In the genomic region with DNA sequence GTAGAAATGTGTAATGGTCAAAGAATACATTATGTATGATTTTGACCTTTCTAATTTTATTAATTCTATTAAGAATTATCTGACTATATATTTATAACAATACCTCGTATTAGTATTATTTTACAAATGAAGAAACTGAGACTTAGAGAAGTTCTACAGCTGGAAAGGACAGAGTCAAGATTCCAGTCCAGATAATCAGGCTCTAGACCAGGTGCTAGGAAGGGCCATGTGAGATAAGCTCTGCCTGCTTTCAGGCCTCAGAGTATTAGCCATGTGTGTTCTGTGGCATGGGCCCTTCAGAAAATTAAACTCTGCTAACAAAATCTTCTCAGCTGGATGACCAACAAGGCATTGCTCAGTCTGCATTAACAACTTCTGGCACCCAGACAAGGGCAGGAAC, we compare ENCODE assay signal across 34 cellular contexts.
"Had no signal": no experiment of that assay in that cellular context is flagged by ENCODE, and none has a peak within 500 bp of the region (broad histone marks: within the 10 kb centered on the region; RNA-seq: fewer than 3 reads in every experiment).

No MANE protein-coding gene starts in this region.

- H3K27me3 ChIP-seq: adrenal gland, body of pancreas, MG63, Peyer's patch, SJSA1 had no signal

- H3K4me3 ChIP-seq: adrenal gland, body of pancreas, MG63, Peyer's patch, SJSA1 had no signal

- H3K36me3 ChIP-seq: adrenal gland, MG63, Peyer's patch, SJSA1 had no signal

- H3K4me3 Mint-ChIP-seq: activated CD4-positive, alpha-beta T cell treated with anti-CD3 and anti-CD28 coated beads for 36 hours; activated CD4-positive, alpha-beta T cell treated with anti-CD3 and anti-CD28 coated beads, Interleukin-2, amount 10 ng/mL, durations not matched to agents 7 days and 5 days; activated CD8-positive, alpha-beta T cell treated with anti-CD3 and anti-CD28 coated beads, Interleukin-2, amount 10 ng/mL, durations not matched to agents 7 days and 5 days; activated naive CD4-positive, alpha-beta T cell treated with anti-CD3 and anti-CD28 coated beads, Interleukin-2, amount 50 U/mL, for 24 hours; activated T-cell treated with anti-CD3 and anti-CD28 coated beads, Interleukin-2, amount 50 U/mL, for 24 hours; T-helper 1 cell treated with Interleukin-12 subunit alpha and Interleukin-12 subunit beta and Interleukin-4 antibody, amounts not matched to agents 30 μg/mL and 1 μg/mL, for 36 hours; T-helper 2 cell treated with Interferon-gamma antibody and Interleukin-4, amounts not matched to agents 5 μg/mL and 100 μg/mL, for 36 hours; WTC11 had no signal

- DNase-seq: activated CD4-positive, alpha-beta T cell treated with anti-CD3 and anti-CD28 coated beads for 36 hours; activated CD4-positive, alpha-beta T cell treated with anti-CD3 and anti-CD28 coated beads, Interleukin-2, amount 10 ng/mL, durations not matched to agents 7 days and 5 days; activated CD4-positive, alpha-beta T cell treated with anti-CD3 and anti-CD28 coated beads, Interleukin-2, amount 50 U/mL, for 48 hours; activated CD8-positive, alpha-beta T cell treated with anti-CD3 and anti-CD28 coated beads, Interleukin-2, amount 10 ng/mL, durations not matched to agents 7 days and 5 days; activated gamma-delta T cell; activated naive CD4-positive, alpha-beta T cell treated with Interleukin-2 at 50 U/mL for 16 hours; activated T-cell treated with anti-CD3 and anti-CD28 coated beads, Interleukin-2, amount 50 U/mL, for 24 hours; adrenal gland; body of pancreas; caudate nucleus; Kasumi-1; MG63; NCI-H1048; NCI-H1105 treated with DMSO at 0.1 percent for 48 hours; NCI-H187; NCI-H226; NCI-H446 treated with DMSO at 0.1 percent for 48 hours; NCI-H524; NCI-H82; NK-92 treated with Interleukin-12 subunit alpha and Interleukin-12 subunit beta, amount 100 ng/mL, for 24 hours; PC-3; Peyer's patch; RPMI8226; SK-N-SH had no signal

- H3K9ac ChIP-seq: SK-N-SH had no signal

- H3K4me2 ChIP-seq: SK-N-SH had no signal

- FAIRE-seq: astrocyte, bronchial epithelial cell, colon had no signal

- H3K4me1 Mint-ChIP-seq: activated CD4-positive, alpha-beta T cell treated with anti-CD3 and anti-CD28 coated beads for 36 hours; activated naive CD4-positive, alpha-beta T cell treated with anti-CD3 and anti-CD28 coated beads, Interleukin-2, amount 50 U/mL, for 24 hours had no signal

- H3K27me3 Mint-ChIP-seq: activated CD4-positive, alpha-beta T cell treated with anti-CD3 and anti-CD28 coated beads for 36 hours; activated naive CD4-positive, alpha-beta T cell treated with anti-CD3 and anti-CD28 coated beads, Interleukin-2, amount 50 U/mL, for 24 hours; activated T-cell treated with anti-CD3 and anti-CD28 coated beads, Interleukin-2, amount 50 U/mL, for 24 hours had no signal

- ATAC-seq: activated CD4-positive, alpha-beta T cell treated with anti-CD3 and anti-CD28 coated beads for 36 hours; activated CD4-positive, CD25-positive, alpha-beta regulatory T cell treated with anti-CD3 and anti-CD28 coated beads, Interleukin-2, amount 50 U/mL, for 24 hours; activated CD8-positive, alpha-beta T cell treated with anti-CD3 and anti-CD28 coated beads, Interleukin-2, amount 10 ng/mL, durations not matched to agents 7 days and 5 days; body of pancreas; PC-3; WTC11 had no signal

- H3K27ac Mint-ChIP-seq: activated CD4-positive, alpha-beta T cell treated with anti-CD3 and anti-CD28 coated beads for 36 hours; activated CD4-positive, alpha-beta T cell treated with anti-CD3 and anti-CD28 coated beads, Interleukin-2, amount 10 ng/mL, durations not matched to agents 7 days and 5 days; activated CD8-positive, alpha-beta T cell treated with anti-CD3 and anti-CD28 coated beads, Interleukin-2, amount 10 ng/mL, durations not matched to agents 7 days and 5 days; activated naive CD4-positive, alpha-beta T cell treated with anti-CD3 and anti-CD28 coated beads, Interleukin-2, amount 50 U/mL, for 24 hours; activated T-cell treated with anti-CD3 and anti-CD28 coated beads, Interleukin-2, amount 50 U/mL, for 24 hours; activated T-helper 2 cell treated with anti-CD3 and anti-CD28 coated beads, Interferon-gamma antibody, Interleukin-2, Interleukin-4, amounts not matched to agents 10 μg/mL and 5 μg/mL and 100 μg/mL, durations not matched to agents 14 hours and 24 hours and 36 hours; T-helper 1 cell treated with Interleukin-12 subunit alpha and Interleukin-12 subunit beta and Interleukin-4 antibody, amounts not matched to agents 30 μg/mL and 1 μg/mL, for 36 hours; T-helper 2 cell treated with Interferon-gamma antibody and Interleukin-4, amounts not matched to agents 5 μg/mL and 100 μg/mL, for 36 hours; WTC11 had no signal

- H3K4me1 ChIP-seq: adrenal gland, body of pancreas, Peyer's patch, SJSA1 had no signal

- H3K9me3 ChIP-seq: adrenal gland, body of pancreas, Peyer's patch, SJSA1, SK-N-SH had no signal

- H3K27ac ChIP-seq: adrenal gland, body of pancreas, Peyer's patch, SJSA1 had no signal
